ENCODE assay signal across 19 cellular contexts in genomic region chr7:42372498-42372897, GRCh38.
A peak's percentile ranks its signal among the peaks of the same experiment; 100 is the strongest.
DNase-seq lines count a peak whose midpoint lies in the region; ATAC-seq and TF ChIP-seq lines count a peak whose summit lies in the region.
"Had no signal": no experiment of that assay in that cellular context is flagged by ENCODE, and none has a peak within 500 bp of the region (broad histone marks: within the 10 kb centered on the region; RNA-seq: fewer than 3 reads in every experiment).

No MANE protein-coding gene starts in this region.

- H3K9me3 ChIP-seq in HEK293 (ENCODE audit: control insufficient read depth, insufficient read depth, low read depth, low read length) = no peaks in the 10 kb centered on the region

- H3K36me3 Mint-ChIP-seq in activated CD8-positive, alpha-beta memory T cell treated with anti-CD3 and anti-CD28 coated beads, Interleukin-2, amount 10 ng/mL, durations not matched to agents 7 days and 5 days = no peaks in the 10 kb centered on the region

- H3K27ac Mint-ChIP-seq in activated CD8-positive, alpha-beta memory T cell treated with anti-CD3 and anti-CD28 coated beads, Interleukin-2, amount 10 ng/mL, durations not matched to agents 7 days and 5 days = no peak overlapping the region
- H3K27ac Mint-ChIP-seq: B cell; CD4-positive, alpha-beta T cell had no signal

- POLR2A ChIA-PET in HEK293 (lab: Yijun Ruan, JAX) = no interaction called here

- CTCF ChIA-PET in HEK293 (lab: Yijun Ruan, JAX) = interaction anchor here (0.7 to 1.6 kb wide), 4 partner anchors 99 to 929 kb away, joined by 3 to 5 read pairs (median 4); no protein-coding TSS in a partner anchor
- CTCF ChIA-PET in activated CD8-positive, alpha-beta memory T cell treated with anti-CD3 and anti-CD28 coated beads, Interleukin-2, amount 10 ng/mL, durations not matched to agents 7 days and 5 days (lab: Charles Lee) = no interaction called here

- H3K4me3 ChIP-seq in HEK293 (ENCODE audit: low read depth, low read length) = no peak overlapping the region
- no peak overlapping the region for H3K4me3 ChIP-seq in retinal pigment epithelial cell (ENCODE audit: low read length)

- ATAC-seq in activated CD8-positive, alpha-beta memory T cell treated with anti-CD3 and anti-CD28 coated beads, Interleukin-2, amount 10 ng/mL, durations not matched to agents 7 days and 5 days = no peak
- ATAC-seq: HepG2 had no signal

- H3K4me1 Mint-ChIP-seq in activated CD8-positive, alpha-beta memory T cell treated with anti-CD3 and anti-CD28 coated beads, Interleukin-2, amount 10 ng/mL, durations not matched to agents 7 days and 5 days = no peaks in the 10 kb centered on the region
- H3K4me1 Mint-ChIP-seq: B cell had no signal

- H3K27me3 Mint-ChIP-seq in activated CD8-positive, alpha-beta memory T cell treated with anti-CD3 and anti-CD28 coated beads, Interleukin-2, amount 10 ng/mL, durations not matched to agents 7 days and 5 days = no peaks in the 10 kb centered on the region
- H3K27me3 Mint-ChIP-seq: B cell had no signal

- 0 out of 2 replicates have a peak, but pooled peaks cover 3% of the 10 kb centered on the region for H3K4me1 ChIP-seq in HEK293 (ENCODE audit: control insufficient read depth, insufficient read depth, low read length)

- H3K4me3 Mint-ChIP-seq in activated CD8-positive, alpha-beta memory T cell treated with anti-CD3 and anti-CD28 coated beads, Interleukin-2, amount 10 ng/mL, durations not matched to agents 7 days and 5 days = no peak overlapping the region
- H3K4me3 Mint-ChIP-seq: B cell; CD4-positive, alpha-beta T cell had no signal

- peaks cover 2% of the 10 kb centered on the region for H3K9me3 Mint-ChIP-seq in activated CD8-positive, alpha-beta memory T cell treated with anti-CD3 and anti-CD28 coated beads, Interleukin-2, amount 10 ng/mL, durations not matched to agents 7 days and 5 days (ENCODE audit: low read depth)

- no peaks in the 10 kb centered on the region for H3K36me3 ChIP-seq in HEK293 (ENCODE audit: control insufficient read depth in 2 of 2, insufficient read depth in 1 of 2, low read length in 2 of 2)

- DNase-seq in SK-N-DZ (ENCODE audit: low spot score) (peak; percentile 78), left kidney (ENCODE audit: low read depth, low spot score) (peak; percentile 54), retinal pigment epithelial cell (ENCODE audit: low read depth) (peak; percentile 49), GM20000 (ENCODE audit: low spot score) (no peak), islet precursor cell (no peak)
- no peak for DNase-seq in activated CD8-positive, alpha-beta memory T cell treated with anti-CD3 and anti-CD28 coated beads, Interleukin-2, amount 10 ng/mL, durations not matched to agents 7 days and 5 days
- DNase-seq: CD4-positive, alpha-beta T cell; DMS79 treated with DMSO at 0.1 percent for 48 hours; GDM1; KG1; NCI-H1436 treated with DMSO at 0.1 percent for 48 hours; NCI-H2029 treated with DMSO at 0.1 percent for 48 hours; NCI-H2171 treated with DMSO at 0.1 percent for 48 hours; NCI-H446 treated with DMSO at 0.1 percent for 48 hours; NCI-H774; SHP77 had no signal

- TF ChIP-seq CTCF in HEK293 (tag by site-specific recombination; IDR thresholded peaks at IDR 0.05) (no peak), retinal pigment epithelial cell (conservative IDR thresholded peaks at IDR 0.05; ENCODE audit: low read depth, low read length) (no peak), GM20000 (IDR thresholded peaks at IDR 0.05; ENCODE audit: extremely low read depth, missing control alignments) (no peak)

- H3K27ac ChIP-seq in HEK293 (ENCODE audit: extremely low read depth, low read depth, low read length) = no peak overlapping the region

TF ChIP-seq in HEK293, 187 proteins besides CTCF, POLR2A, EP300 and RAD21:
- TF ChIP-seq SP7 (tag by site-specific recombination; IDR thresholded peaks at IDR 0.05) (0 out of 2 replicates have a peak, but pooled peaks have one; percentile 26), FEZF1 (tag by site-specific recombination; IDR thresholded peaks at IDR 0.05) (peak; percentile 54), ZBTB20 (tag by site-specific recombination; IDR thresholded peaks at IDR 0.05) (peak; percentile 44; the same call in 1 of the 2 replicates), ZNF248 (tag by site-specific recombination; IDR thresholded peaks at IDR 0.05) (no peak), ZNF561 (tag by site-specific recombination; IDR thresholded peaks at IDR 0.05; ENCODE audit: borderline replicate concordance) (no peak)

Comparison
In these comparisons a context has a peak if more than half of its experiments do, and no peak if none do; other contexts are left out.
1. DNase-seq: peak in SK-N-DZ (single experiment), left kidney (single experiment) and retinal pigment epithelial cell (single experiment); none in GM20000 (single experiment), activated CD8-positive, alpha-beta memory T cell treated with anti-CD3 and anti-CD28 coated beads, Interleukin-2, amount 10 ng/mL, durations not matched to agents 7 days and 5 days (single experiment) and islet precursor cell (single experiment).